In the genomic region with DNA sequence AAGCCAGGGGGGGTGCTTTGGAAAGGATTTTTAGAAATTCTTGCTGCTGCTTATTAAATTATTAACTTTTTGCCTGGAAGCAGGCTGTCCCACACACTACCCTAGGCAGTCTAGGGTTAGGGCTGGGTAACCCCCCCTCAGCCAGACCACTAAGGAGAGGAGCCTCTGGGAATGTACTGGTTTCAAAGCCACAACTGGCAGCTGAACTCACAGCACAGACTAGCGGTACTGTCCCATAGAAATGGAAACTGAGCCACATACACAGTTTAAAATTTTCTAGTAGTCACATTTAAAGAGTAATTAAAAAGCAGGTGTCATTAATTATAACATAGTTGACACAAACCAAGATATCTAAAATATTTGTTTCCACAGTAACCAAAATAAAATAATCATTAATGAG, we compare ENCODE assay signal across 7 cellular contexts. TPM values are rescaled to one million over a fixed set of nuclear protein-coding genes. Genes with fewer than 3 reads are reported as not detected.
DNase-seq lines count a peak whose midpoint lies in the region; ATAC-seq, FAIRE-seq and TF ChIP-seq lines count a peak whose summit lies in the region.

No MANE protein-coding gene starts in this region.

- ATAC-seq in HG03432 (IDR thresholded peaks at IDR 0.05; ENCODE audit: unreplicated experiment): no peak
- ATAC-seq in HG03097 (IDR thresholded peaks at IDR 0.05; ENCODE audit: low FRiP score, unreplicated experiment): no peak

- H3K27me3 ChIP-seq in GM23248 (replicated peaks; ENCODE audit: insufficient read depth): no peaks in the 10 kb centered on the region
- H3K27me3 ChIP-seq in SU-DHL-6 (ENCODE audit: low read length): no peaks in the 10 kb centered on the region
- no peaks in the 10 kb centered on the region for H3K27me3 ChIP-seq in keratinocyte (ENCODE audit: control insufficient read depth, extremely low read depth, insufficient read depth, low read length)
- H3K27me3 ChIP-seq in stomach: no peaks in the 10 kb centered on the region

- H3F3A ChIP-seq in GM23248 (ENCODE audit: insufficient read depth): peaks cover 30% of the 10 kb centered on the region
- H3F3A ChIP-seq in SU-DHL-6 (ENCODE audit: insufficient read depth): peaks cover 47% of the 10 kb centered on the region

- peak overlapping the region; percentile 85 for H3K4me2 ChIP-seq in GM23248 (ENCODE audit: unreplicated experiment)
- H3K4me2 ChIP-seq in SU-DHL-6 (ENCODE audit: low read depth, low read length, poor library complexity, severe bottlenecking): peak overlapping the region; percentile 86
- peak overlapping the region; percentile 87 for H3K4me2 ChIP-seq in keratinocyte (ENCODE audit: control insufficient read depth, extremely low read depth, insufficient read depth, low read depth, low read length)

- TF ChIP-seq POLR2A in stomach (IDR thresholded peaks at IDR 0.05) (no peak), GM12891 (IDR thresholded peaks at IDR 0.05; ENCODE audit: low read depth, low read length) (no peak)

- no peak for TF ChIP-seq CTCF in SU-DHL-6 (IDR thresholded peaks at IDR 0.05; ENCODE audit: insufficient read depth, low read length, poor library complexity, severe bottlenecking)
- TF ChIP-seq CTCF in keratinocyte (optimal IDR thresholded peaks at IDR 0.05 in 1 of 3, IDR thresholded peaks at IDR 0.05 in 1 of 3, conservative IDR thresholded peaks at IDR 0.05 in 1 of 3; ENCODE audit: extremely low read depth in 1 of 3, insufficient read depth in 2 of 3, low read length in 3 of 3): no peak
- TF ChIP-seq CTCF in stomach (IDR thresholded peaks at IDR 0.05): no peak

- H3K36me3 ChIP-seq in GM23248 (ENCODE audit: low read depth) (no peaks in the 10 kb centered on the region), SU-DHL-6 (ENCODE audit: low read length) (0 out of 2 replicates have a peak, but pooled peaks cover 8% of the 10 kb centered on the region), keratinocyte (ENCODE audit: control insufficient read depth in 2 of 2, extremely low read depth in 1 of 2, insufficient read depth in 2 of 2, low read length in 2 of 2) (peaks cover 3 to 18% of the 10 kb centered on the region in 2 experiments), stomach (no peaks in the 10 kb centered on the region)

- peaks cover 55% of the 10 kb centered on the region for H3K4me1 ChIP-seq in GM23248 (ENCODE audit: insufficient read depth)
- peaks cover 88% of the 10 kb centered on the region for H3K4me1 ChIP-seq in keratinocyte (ENCODE audit: control insufficient read depth, extremely low read depth, insufficient read depth, low read length)
- H3K4me1 ChIP-seq in stomach: peaks cover 30 to 81% (median 65%) of the 10 kb centered on the region in 4 donors

- in situ Hi-C loops in GM23248 (cut with MboI): no loop called here

- dilution Hi-C loops in keratinocyte (cut with MboI; ENCODE audit: extremely low pct_ligation_motif_present, low sequenced_read_pairs): no loop called here

- DNase-seq in GM23248 (no peak), keratinocyte (ENCODE audit: low read depth, low spot score) (no peak), stomach (no peak), GM12891 (ENCODE audit: insufficient read length, low spot score) (no peak)

- H3K9me2 ChIP-seq in GM23248 (ENCODE audit: insufficient read depth) (no peaks in the 10 kb centered on the region), SU-DHL-6 (replicated peaks; ENCODE audit: insufficient read depth, low read length) (no peaks in the 10 kb centered on the region)

- peaks cover 94% of the 10 kb centered on the region for H3K79me2 ChIP-seq in GM23248 (ENCODE audit: insufficient read depth)
- H3K79me2 ChIP-seq in SU-DHL-6 (ENCODE audit: insufficient read depth, low read length): peaks cover 89% of the 10 kb centered on the region
- peaks cover 65% of the 10 kb centered on the region for H3K79me2 ChIP-seq in keratinocyte (ENCODE audit: control insufficient read depth, insufficient read depth, low read length)

- no peak for TF ChIP-seq EP300 in stomach (IDR thresholded peaks at IDR 0.05)

- H2AFZ ChIP-seq in GM23248 (no peak overlapping the region), SU-DHL-6 (ENCODE audit: low read depth, low read length, severe bottlenecking) (no peak overlapping the region), keratinocyte (ENCODE audit: control insufficient read depth, low read length) (no peak overlapping the region)

- H3K4me3 ChIP-seq in GM23248 (peak overlapping the region; percentile 58), SU-DHL-6 (ENCODE audit: insufficient read depth, low read length, poor library complexity, severe bottlenecking) (peak overlapping the region; percentile 1), keratinocyte (ENCODE audit: control insufficient read depth in 2 of 3, extremely low read depth in 1 of 3, insufficient read depth in 2 of 3, low read depth in 1 of 3, low read length in 3 of 3) (no peak overlapping the region), stomach (no peak overlapping the region)

- intact Hi-C loops in stomach (cut with DNase I; ENCODE audit: low total_unique reads): no loop called here

- 14 to 19% methylated on average over 1 of the region's 1 CpG for WGBS in GM23248 (ENCODE audit: low coverage in 1 of 2, low lambda C conversion rate in 2 of 2, missing lambda C conversion rate in 2 of 2), 2 experiments
- 15 to 41% (median 28%) methylated on average over 1 of the region's 1 CpG for WGBS in stomach, 5 donors

- H3K27ac ChIP-seq in GM23248: peak overlapping the region; percentile 85
- H3K27ac ChIP-seq in SU-DHL-6 (ENCODE audit: low read depth, low read length): peak overlapping the region; percentile 94
- H3K27ac ChIP-seq in keratinocyte (ENCODE audit: control insufficient read depth, insufficient read depth, low read length): peak overlapping the region; percentile 92
- H3K27ac ChIP-seq in stomach: peak overlapping the region; percentile 73 to 88 (median 84)

- no peaks in the 10 kb centered on the region for H4K20me1 ChIP-seq in GM23248 (ENCODE audit: insufficient read depth)
- H4K20me1 ChIP-seq in SU-DHL-6 (ENCODE audit: low read depth, low read length): no peaks in the 10 kb centered on the region
- peaks cover 5% of the 10 kb centered on the region for H4K20me1 ChIP-seq in keratinocyte (ENCODE audit: control insufficient read depth, extremely low read depth, insufficient read depth, low read length)

- peak overlapping the region; percentile 69 for H3K9ac ChIP-seq in GM23248
- peak overlapping the region; percentile 24 for H3K9ac ChIP-seq in SU-DHL-6 (ENCODE audit: low read length)
- peak overlapping the region; percentile 78 for H3K9ac ChIP-seq in keratinocyte (ENCODE audit: control insufficient read depth, extremely low read depth, insufficient read depth, low read length)

- H3K9me3 ChIP-seq in GM23248 (ENCODE audit: low read depth) (no peaks in the 10 kb centered on the region), SU-DHL-6 (ENCODE audit: insufficient read depth, low read length) (no peaks in the 10 kb centered on the region), keratinocyte (ENCODE audit: control insufficient read depth, low read depth, low read length) (no peaks in the 10 kb centered on the region), stomach (no peaks in the 10 kb centered on the region)

- peaks cover 9% of the 10 kb centered on the region for H3K9me1 ChIP-seq in keratinocyte (ENCODE audit: control insufficient read depth, extremely low read depth, insufficient read depth, low read length)

- no peak for FAIRE-seq in keratinocyte (lab: Jason Lieb, UNC)
- no peak for FAIRE-seq in GM12891 (lab: Jason Lieb, UNC)

TF ChIP-seq in GM12891, 5 proteins besides CTCF, POLR2A, EP300 and RAD21:
- TF ChIP-seq POU2F2 (IDR thresholded peaks at IDR 0.05; ENCODE audit: low read depth, low read length) (no peak), SPI1 (IDR thresholded peaks at IDR 0.05; ENCODE audit: low read depth, low read length) (no peak), TAF1 (IDR thresholded peaks at IDR 0.05; ENCODE audit: low read depth, low read length) (no peak), POLR2AphosphoS5 (IDR thresholded peaks at IDR 0.05; ENCODE audit: low read depth, low read length) (no peak)

RNA-seq across cellular contexts. Expression of a gene that starts 50.1 kb away (rescaled TPM):
- total RNA-seq in GM23248 (2014; rRNA removed; shearing (Covaris generic)): 8.5 and 19.7 TPM in 2 replicates
- polyA plus RNA-seq in GM23248 (2016; fragmentation: Nextera tagmentation; extraction: Ambion mirVana): 19.5 and 20.3 TPM in 2 replicates
- polyA plus RNA-seq in keratinocyte: 19.3 to 49.0 TPM (median 26.8 TPM) in 3 replicates
- polyA plus RNA-seq in keratinocyte (2011; ENCODE audit: low read depth): 12.5 TPM
- 35.1 and 48.4 TPM in 2 replicates for polyA plus RNA-seq in keratinocyte (2011; cell fraction: cytosol; rRNA removed)
- 60.5 and 62.9 TPM in 2 replicates for polyA plus RNA-seq in keratinocyte (2011; cell fraction: nucleus; rRNA removed)
- 13.7 and 34.9 TPM in 2 replicates for polyA plus RNA-seq in keratinocyte (2012; ENCODE audit: low replicate concordance)
- polyA minus RNA-seq in keratinocyte: 25.3 to 97.0 TPM (median 30.5 TPM) in 3 replicates
- 39.7 TPM for polyA minus RNA-seq in keratinocyte (2011; cell fraction: cytosol; rRNA and poly(A)+ RNA removed)
- 35.9 and 60.3 TPM in 2 replicates for polyA minus RNA-seq in keratinocyte (2011; cell fraction: nucleus; rRNA and poly(A)+ RNA removed)
- 10 to 100 TPM in 3 of 5 donors, 1 to 10 TPM in 2; 6.4 to 23.3 (median 12.9) TPM for total RNA-seq in stomach
- polyA plus RNA-seq in stomach: 10 to 100 TPM in 2 of 3 donors, 1 to 10 TPM in 1; 7.0 to 21.1 (median 10.1) TPM
- polyA plus RNA-seq in GM12891 (2012; ENCODE audit: low read depth, missing spikeins): 5.3 TPM

Comparison
In these comparisons a context has a peak if more than half of its experiments do, and no peak if none do; other contexts are left out.
1. H3K4me3 ChIP-seq: peak in GM23248 (single experiment) and SU-DHL-6 (single experiment); none in keratinocyte (0 of 3) and stomach (0 of 4).
2. H3K9ac ChIP-seq: peak in every context shown above with its lines; median percentile 78 in keratinocyte; 69 in GM23248; 24 in SU-DHL-6.
3. Peak in every context shown above with its lines, with median percentiles within 50 percentile points of each other: H3K27ac ChIP-seq and H3K4me2 ChIP-seq.